Comparison of ENCODE assay signal across 9 cellular contexts in the genomic region with DNA sequence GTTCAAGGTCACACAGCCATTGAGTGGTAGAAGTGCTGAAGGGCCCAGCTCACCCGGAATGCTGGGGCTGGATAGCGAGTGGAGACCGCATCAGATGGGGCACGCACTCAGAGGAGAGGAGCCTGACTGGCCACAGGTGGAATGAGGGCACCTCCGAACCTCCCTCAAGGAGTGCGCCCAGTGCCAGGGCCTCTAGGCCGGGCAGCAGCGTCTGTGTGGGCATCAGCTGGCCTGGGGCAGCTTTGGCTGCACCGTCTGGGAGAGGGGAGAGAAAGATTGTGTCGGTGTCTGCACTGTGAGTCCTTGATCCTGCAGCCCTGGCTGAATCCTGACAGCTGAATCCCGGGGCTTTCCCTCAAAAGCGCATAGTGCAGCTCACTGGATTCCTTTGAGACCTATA. TPM values are rescaled to one million over a fixed set of nuclear protein-coding genes. Genes with fewer than 3 reads are reported as not detected.
DNase-seq lines count a peak whose midpoint lies in the region; ATAC-seq and TF ChIP-seq lines count a peak whose summit lies in the region.
"Had no signal": no experiment of that assay in that cellular context is flagged by ENCODE, and none has a peak within 500 bp of the region (broad histone marks: within the 10 kb centered on the region; RNA-seq: fewer than 3 reads in every experiment).

No MANE protein-coding gene starts in this region.

- no peak for ATAC-seq in CD8-positive, alpha-beta T cell

- H3K4me3 ChIP-seq in CD8-positive, alpha-beta T cell (ENCODE audit: low read depth, low read length), result no peak overlapping the region
- H3K4me3 ChIP-seq in SK-N-SH (ENCODE audit: low read depth in 2 of 2, low read length in 1 of 2) (peak overlapping the region; percentile 61 to 73), fibroblast of lung (replicated peaks in 1 of 4; ENCODE audit: control extremely low read depth in 1 of 4, insufficient read depth in 1 of 4, low read depth in 3 of 4, low read length in 4 of 4) (peak overlapping the region in 2 of 4 experiments; percentile 45 to 64), ovary (peak overlapping the region; percentile 54)

- DNase-seq in CD8-positive, alpha-beta T cell, result no peak
- DNase-seq in SK-N-SH, result peak; percentile 49
- no peak for DNase-seq in fibroblast of lung (ENCODE audit: low read depth in 2 of 2)
- peak in 1 of 5 donors; percentile 46 for DNase-seq in ovary
- no peak for DNase-seq in NCI-H1417 treated with DMSO at 0.1 percent for 48 hours (lab: John Stamatoyannopoulos, UW)
- DNase-seq in ecto neural progenitor cell (ENCODE audit: low spot score), result no peak
- DNase-seq in stimulated activated CD4-positive, alpha-beta T cell treated with anti-CD3 and anti-CD28 coated beads, Interleukin-4, amount 100 ng/mL, for 1 hour, result no peak
- DNase-seq in central memory CD4-positive, alpha-beta T cell, result no peak

- no peaks in the 10 kb centered on the region for H3K9me3 ChIP-seq in CD8-positive, alpha-beta T cell (ENCODE audit: low read length)
- H3K9me3 ChIP-seq in SK-N-SH, result no peaks in the 10 kb centered on the region
- no peaks in the 10 kb centered on the region for H3K9me3 ChIP-seq in fibroblast of lung (ENCODE audit: control insufficient read depth, insufficient read depth, low read depth, low read length)
- no peaks in the 10 kb centered on the region for H3K9me3 ChIP-seq in ovary

- CTCF ChIA-PET in CD8-positive, alpha-beta T cell (lab: Charles Lee), result interaction anchor here (1.4 kb wide), 2 partner anchors 77 to 185 kb away, joined by 5 read pairs; no protein-coding TSS in a partner anchor
- CTCF ChIA-PET in SK-N-SH (lab: Yijun Ruan, JAX), result interaction anchor here (1.7 kb wide), 1 partner anchor 16 kb away, joined by 10 read pairs; no protein-coding TSS in a partner anchor

- no peaks in the 10 kb centered on the region for H3K9me2 ChIP-seq in SK-N-SH

- peaks cover 7% of the 10 kb centered on the region for H3K4me1 Mint-ChIP-seq in CD8-positive, alpha-beta T cell (ENCODE audit: low read depth)

- H3K4me2 ChIP-seq in SK-N-SH (peak overlapping the region; percentile 96), fibroblast of lung (ENCODE audit: extremely low read depth, insufficient read depth, low read length) (peak overlapping the region; percentile 92)

- TF ChIP-seq EP300 in SK-N-SH (IDR thresholded peaks at IDR 0.05; ENCODE audit: borderline replicate concordance in 1 of 2, low read depth in 1 of 2, low read length in 1 of 2) (no peak), ovary (IDR thresholded peaks at IDR 0.05) (no peak)

- H3K27me3 Mint-ChIP-seq in CD8-positive, alpha-beta T cell (ENCODE audit: low read depth), result peaks cover 12% of the 10 kb centered on the region

- TF ChIP-seq RAD21 in SK-N-SH (IDR thresholded peaks at IDR 0.05; ENCODE audit: low read length), result no peak

- H3K27me3 ChIP-seq in CD8-positive, alpha-beta T cell (ENCODE audit: insufficient read depth, low read length), result no peaks in the 10 kb centered on the region
- H3K27me3 ChIP-seq in SK-N-SH (ENCODE audit: insufficient read depth), result no peaks in the 10 kb centered on the region
- H3K27me3 ChIP-seq in fibroblast of lung (ENCODE audit: control insufficient read depth, insufficient read depth, low read length), result no peaks in the 10 kb centered on the region
- no peaks in the 10 kb centered on the region for H3K27me3 ChIP-seq in ovary

- H3K27ac Mint-ChIP-seq in CD8-positive, alpha-beta T cell, result no peak overlapping the region

- TF ChIP-seq POLR2A in ovary (IDR thresholded peaks at IDR 0.05), result no peak

- WGBS in SK-N-SH (ENCODE audit: low lambda C conversion rate), result 81% methylated on average over 8 of the region's 12 CpGs
- 49 to 56% (median 54%) methylated on average over 12 of the region's 12 CpGs for WGBS in ovary, 3 donors

- H3K4me1 ChIP-seq in CD8-positive, alpha-beta T cell (ENCODE audit: insufficient read depth, low read length), result peaks cover 4% of the 10 kb centered on the region
- H3K4me1 ChIP-seq in SK-N-SH (ENCODE audit: control insufficient read depth in 1 of 2, insufficient read depth in 2 of 2, low read depth in 1 of 2, low read length in 1 of 2) (peaks cover 0 to 30% of the 10 kb centered on the region in 2 experiments; a peak in 2 of 4 replicates), fibroblast of lung (ENCODE audit: control insufficient read depth, extremely low read depth, insufficient read depth, low read length) (no peaks in the 10 kb centered on the region), ovary (ENCODE audit: insufficient read depth) (peaks cover 4% of the 10 kb centered on the region)

- no peak for TF ChIP-seq CTCF in CD8-positive, alpha-beta T cell (IDR thresholded peaks at IDR 0.05)
- no peak for TF ChIP-seq CTCF in SK-N-SH (IDR thresholded peaks at IDR 0.05)
- TF ChIP-seq CTCF in fibroblast of lung (conservative IDR thresholded peaks at IDR 0.05 in 1 of 2, IDR thresholded peaks at IDR 0.05 in 1 of 2; ENCODE audit: low read depth in 1 of 2, low read length in 2 of 2), result no peak
- TF ChIP-seq CTCF in ovary (IDR thresholded peaks at IDR 0.05), result no peak

- H3F3A ChIP-seq in SK-N-SH (replicated peaks; ENCODE audit: insufficient read depth), result no peaks in the 10 kb centered on the region

- H2AFZ ChIP-seq in SK-N-SH (ENCODE audit: low read depth) (peak overlapping the region; percentile 92), fibroblast of lung (ENCODE audit: low read length) (no peak overlapping the region)

- H3K9ac ChIP-seq in SK-N-SH (peak overlapping the region; percentile 51; the same call in 1 of the 2 replicates), fibroblast of lung (ENCODE audit: insufficient read depth, low read length) (no peak overlapping the region)

- H3K36me3 ChIP-seq in CD8-positive, alpha-beta T cell (ENCODE audit: insufficient read depth, low read length), result no peaks in the 10 kb centered on the region
- no peaks in the 10 kb centered on the region for H3K36me3 ChIP-seq in SK-N-SH (replicated peaks in 1 of 2; ENCODE audit: control insufficient read depth in 1 of 2, insufficient read depth in 2 of 2, low read length in 1 of 2)
- H3K36me3 ChIP-seq in fibroblast of lung (ENCODE audit: control insufficient read depth, insufficient read depth, low read length), result no peaks in the 10 kb centered on the region
- no peaks in the 10 kb centered on the region for H3K36me3 ChIP-seq in ovary

- no peak overlapping the region for H3K27ac ChIP-seq in CD8-positive, alpha-beta T cell (ENCODE audit: low read depth, low read length)
- H3K27ac ChIP-seq in SK-N-SH (ENCODE audit: low read depth in 2 of 2, low read length in 1 of 2) (no peak overlapping the region; a peak in 1 of 4 replicates), fibroblast of lung (ENCODE audit: insufficient read depth, low read length) (no peak overlapping the region), ovary (peak overlapping the region in 1 of 2 donors; percentile 37)

- no peaks in the 10 kb centered on the region for H3K36me3 Mint-ChIP-seq in CD8-positive, alpha-beta T cell

- H3K79me2 ChIP-seq in SK-N-SH (ENCODE audit: insufficient read depth), result no peaks in the 10 kb centered on the region
- no peaks in the 10 kb centered on the region for H3K79me2 ChIP-seq in fibroblast of lung (ENCODE audit: control insufficient read depth, insufficient read depth, low read length)

- H4K20me1 ChIP-seq in SK-N-SH (ENCODE audit: insufficient read depth) (no peaks in the 10 kb centered on the region), fibroblast of lung (ENCODE audit: control insufficient read depth, extremely low read depth, insufficient read depth, low read length) (no peaks in the 10 kb centered on the region)

- peak overlapping the region; percentile 41 for H3K4me3 Mint-ChIP-seq in CD8-positive, alpha-beta T cell

- POLR2A ChIA-PET in CD8-positive, alpha-beta T cell (lab: Charles Lee), result no interaction called here
- POLR2A ChIA-PET in SK-N-SH (lab: Yijun Ruan, JAX), result interaction anchor here (1.4 kb wide), 1 partner anchor 71 kb away, joined by 7 read pairs; no protein-coding TSS in a partner anchor

- intact Hi-C loops in CD8-positive, alpha-beta T cell (cut with DNase I, micrococcal nuclease), result no loop called here
- intact Hi-C loops in ovary (cut with DNase I), result no loop called here

- H3K9me3 Mint-ChIP-seq in CD8-positive, alpha-beta T cell, result no peaks in the 10 kb centered on the region
- H3K9me3 Mint-ChIP-seq: IgD-negative memory B cell had no signal

TF ChIP-seq in SK-N-SH, 30 proteins besides CTCF, POLR2A, EP300 and RAD21 (continues in another document):
- TF ChIP-seq MXI1 (IDR thresholded peaks at IDR 0.05; ENCODE audit: low read depth, low read length), result no peak
- no peak for TF ChIP-seq EZH2phosphoT487 (IDR thresholded peaks at IDR 0.05; ENCODE audit: borderline replicate concordance, low read depth)
- TF ChIP-seq TAF1 (IDR thresholded peaks at IDR 0.05; ENCODE audit: borderline replicate concordance, low read depth, low read length), result no peak
- TF ChIP-seq FOXM1 (IDR thresholded peaks at IDR 0.05; ENCODE audit: low read depth), result no peak
- TF ChIP-seq, protein P1, sequence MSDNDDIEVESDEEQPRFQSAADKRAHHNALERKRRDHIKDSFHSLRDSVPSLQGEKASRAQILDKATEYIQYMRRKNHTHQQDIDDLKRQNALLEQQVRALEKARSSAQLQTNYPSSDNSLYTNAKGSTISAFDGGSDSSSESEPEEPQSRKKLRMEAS (IDR thresholded peaks at IDR 0.05; ENCODE audit: low read depth), result no peak
- no peak for TF ChIP-seq YY1 (IDR thresholded peaks at IDR 0.05; ENCODE audit: low read depth)
- no peak for TF ChIP-seq GABPA (IDR thresholded peaks at IDR 0.05; ENCODE audit: low read depth)
- no peak for TF ChIP-seq TEAD4 (IDR thresholded peaks at IDR 0.05; ENCODE audit: borderline replicate concordance, insufficient read depth)
- no peak for TF ChIP-seq TCF12 (IDR thresholded peaks at IDR 0.05)
- TF ChIP-seq GATA2 (CRISPR knock-in tag; IDR thresholded peaks at IDR 0.05), result no peak
- no peak for TF ChIP-seq NFIC (IDR thresholded peaks at IDR 0.05; ENCODE audit: borderline replicate concordance)

RNA-seq across cellular contexts. Expression of a gene that starts 0.7 kb away (rescaled TPM):
- 1 to 10 TPM; 3.6 to 4.1 TPM for total RNA-seq in CD8-positive, alpha-beta T cell
- 7.2 and 8.6 TPM in 2 replicates for polyA plus RNA-seq in SK-N-SH (2012; rRNA removed)
- 3.2 and 4.5 TPM in 2 replicates for polyA plus RNA-seq in SK-N-SH (2012; cell fraction: cytosol; rRNA removed)
- polyA plus RNA-seq in SK-N-SH (2012; cell fraction: nucleus; rRNA removed), result 23.7 and 25.9 TPM in 2 replicates
- total RNA-seq in fibroblast of lung, result 6.7 and 13.2 TPM in 2 replicates
- polyA plus RNA-seq in fibroblast of lung, result 3.2 and 8.2 TPM in 2 replicates
- 3.3 and 7.8 TPM in 2 replicates for polyA plus RNA-seq in fibroblast of lung (2012)
- 10.6 and 14.5 TPM in 2 replicates for polyA minus RNA-seq in fibroblast of lung (ENCODE audit: low replicate concordance)
- total RNA-seq in ovary, result 10 to 100 TPM in 5 of 7 donors, 1 to 10 TPM in 2; 5.7 to 29.4 (median 12.1) TPM
- 1 to 10 TPM; 6.2 to 10.0 TPM for polyA plus RNA-seq in ovary
